12 cellular contexts compared by ENCODE assay signal in the genomic region with DNA sequence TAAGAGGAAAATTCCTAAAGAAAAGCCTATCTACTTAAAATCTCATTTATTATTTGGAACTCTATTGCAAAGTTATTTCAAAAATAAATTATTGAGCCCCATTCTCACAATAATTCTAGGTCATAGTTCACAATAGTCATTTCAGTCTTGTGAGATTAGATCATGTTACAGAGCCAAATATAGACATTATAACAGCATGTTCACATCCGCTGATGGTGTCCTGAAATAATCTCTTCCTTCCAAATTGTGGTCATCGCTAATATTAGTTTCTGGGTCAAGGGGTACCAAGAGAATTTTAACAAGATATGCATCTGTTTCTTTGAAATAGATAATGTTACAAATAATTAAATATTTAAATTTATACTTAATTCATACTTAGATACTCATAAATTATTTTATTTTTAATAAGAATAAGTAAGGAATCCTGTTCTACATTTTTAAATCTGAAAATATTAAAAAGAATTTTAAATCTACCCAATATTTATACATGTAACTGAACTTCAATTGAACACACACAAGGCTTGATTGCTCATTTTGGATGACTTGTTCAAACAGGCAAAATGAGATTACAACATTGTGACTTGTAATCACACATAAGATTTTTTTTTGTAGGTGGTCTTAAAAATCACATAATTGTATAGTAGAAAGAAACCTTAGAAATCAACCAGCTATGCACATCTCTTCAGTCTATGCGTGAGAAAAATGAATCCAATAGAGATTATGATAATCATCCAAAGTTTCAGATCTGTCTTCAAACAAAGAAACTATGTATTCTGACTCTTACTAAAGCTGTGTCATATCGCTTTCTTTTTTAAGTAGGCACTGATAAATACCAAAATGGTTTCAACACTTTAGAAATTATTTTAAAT. TPM values are rescaled to one million over a fixed set of nuclear protein-coding genes. Genes with fewer than 3 reads are reported as not detected.
DNase-seq lines count a peak whose midpoint lies in the region; TF ChIP-seq lines count a peak whose summit lies in the region.
"Had no signal": no experiment of that assay in that cellular context is flagged by ENCODE, and none has a peak within 500 bp of the region (broad histone marks: within the 10 kb centered on the region; RNA-seq: fewer than 3 reads in every experiment).

No MANE protein-coding gene starts in this region.

- H3K27ac ChIP-seq in PC-9 = peak overlapping the region; percentile 69
- peak overlapping the region; percentile 19 to 55 (median 52) for H3K27ac ChIP-seq in thyroid gland
- H3K27ac ChIP-seq: ovary had no signal

- DNase-seq in PC-9 (no peak), dermis blood vessel endothelial cell (peak; percentile 69), kidney glomerular epithelial cell (lab: John Stamatoyannopoulos, UW) (peak; percentile 32), thyroid gland (no peak), COLO668 (lab: John Stamatoyannopoulos, UW; ENCODE audit: unreplicated experiment) (no peak), NCI-H1092 (lab: John Stamatoyannopoulos, UW) (no peak), NK-92 (lab: John Stamatoyannopoulos, UW; ENCODE audit: unreplicated experiment) (no peak)
- no peak for DNase-seq in stimulated activated CD4-positive, alpha-beta T cell treated with anti-CD3 and anti-CD28 coated beads, Interleukin-2, amount 100 ng/mL, for 24 hours
- DNase-seq: cortex of kidney, MM.1S, NCI-H82 had no signal

- WGBS in thyroid gland, 2 donors = 77% methylated on average over 4 of the region's 4 CpGs

- H3K9me2 ChIP-seq in PC-9 (ENCODE audit: insufficient read depth) = no peaks in the 10 kb centered on the region

- H3K4me1 ChIP-seq in PC-9 (replicated peaks; ENCODE audit: insufficient read depth) (peaks cover 25% of the 10 kb centered on the region), thyroid gland (peaks cover 0 to 17% of the 10 kb centered on the region in 2 donors)

- POLR2A ChIA-PET in PC-9 (lab: Charles Lee; ENCODE audit: unreplicated experiment) = no interaction called here

- CTCF ChIA-PET in PC-9 (lab: Charles Lee) = interaction anchor here (0.5 kb wide), 1 partner anchor 970 kb away, joined by 3 read pairs; no protein-coding TSS in a partner anchor

- intact Hi-C loops in PC-9 (cut with micrococcal nuclease; ENCODE audit: unreplicated experiment) = loop anchor here (1.0 to 2.0 kb wide), 3 partner anchors 18 to 66 kb away; no protein-coding TSS in a partner anchor
- intact Hi-C loops in thyroid gland (cut with DNase I) = no loop called here

- no peaks in the 10 kb centered on the region for H3K9me3 ChIP-seq in PC-9 (ENCODE audit: insufficient read depth, low read depth)
- no peaks in the 10 kb centered on the region for H3K9me3 ChIP-seq in thyroid gland
- H3K9me3 ChIP-seq: ovary had no signal

- 0 out of 2 replicates have a peak overlapping the region, but pooled peaks have one; percentile 7 for H2AFZ ChIP-seq in PC-9

- H3K27me3 ChIP-seq in PC-9 (ENCODE audit: insufficient read depth, low read depth) = no peaks in the 10 kb centered on the region
- no peaks in the 10 kb centered on the region for H3K27me3 ChIP-seq in thyroid gland
- H3K27me3 ChIP-seq: ovary had no signal

- H3F3A ChIP-seq in PC-9 (ENCODE audit: insufficient read depth, low read depth) = peaks cover 3% of the 10 kb centered on the region; the same call in 1 of the 2 replicates

- H3K4me3 ChIP-seq in PC-9 (peak overlapping the region; percentile 1; the same call in 1 of the 2 replicates), thyroid gland (replicated peaks in 1 of 3) (no peak overlapping the region)
- H3K4me3 ChIP-seq: ovary had no signal

- H3K4me2 ChIP-seq in PC-9 = peak overlapping the region; percentile 41; the same call in 1 of the 2 replicates

- no peaks in the 10 kb centered on the region for H4K20me1 ChIP-seq in PC-9 (ENCODE audit: insufficient read depth)

- no peaks in the 10 kb centered on the region for H3K79me2 ChIP-seq in PC-9 (ENCODE audit: low read depth)

- no peak for TF ChIP-seq POLR2A in thyroid gland (IDR thresholded peaks at IDR 0.05)

- TF ChIP-seq CTCF in PC-9 (conservative IDR thresholded peaks at IDR 0.05) (no peak), thyroid gland (IDR thresholded peaks at IDR 0.05) (no peak)

- H3K36me3 ChIP-seq in PC-9 (ENCODE audit: low read depth) (no peaks in the 10 kb centered on the region), thyroid gland (no peaks in the 10 kb centered on the region)
- H3K36me3 ChIP-seq: ovary had no signal

- BruUV-seq in PC-9 (replicated peaks; lab: Mats Ljungman, UMichigan) = no TSS peak

RNA-seq across cellular contexts. Expression of a gene that starts 13.1 kb away (rescaled TPM):
- total RNA-seq in PC-9 (2021) (not detected in 2 replicates), dermis blood vessel endothelial cell (not detected in 2 replicates), thyroid gland (not detected)
- total RNA-seq: ovary had no signal

Comparison
In these comparisons a context has a peak if more than half of its experiments do, and no peak if none do; other contexts are left out.
1. DNase-seq: peak in dermis blood vessel endothelial cell (single experiment) and kidney glomerular epithelial cell (single experiment); none in PC-9 (0 of 2), thyroid gland (0 of 2), stimulated activated CD4-positive, alpha-beta T cell treated with anti-CD3 and anti-CD28 coated beads, Interleukin-2, amount 100 ng/mL, for 24 hours (0 of 2), COLO668 (single experiment), NCI-H1092 (single experiment) and NK-92 (single experiment).